In the genomic region with DNA sequence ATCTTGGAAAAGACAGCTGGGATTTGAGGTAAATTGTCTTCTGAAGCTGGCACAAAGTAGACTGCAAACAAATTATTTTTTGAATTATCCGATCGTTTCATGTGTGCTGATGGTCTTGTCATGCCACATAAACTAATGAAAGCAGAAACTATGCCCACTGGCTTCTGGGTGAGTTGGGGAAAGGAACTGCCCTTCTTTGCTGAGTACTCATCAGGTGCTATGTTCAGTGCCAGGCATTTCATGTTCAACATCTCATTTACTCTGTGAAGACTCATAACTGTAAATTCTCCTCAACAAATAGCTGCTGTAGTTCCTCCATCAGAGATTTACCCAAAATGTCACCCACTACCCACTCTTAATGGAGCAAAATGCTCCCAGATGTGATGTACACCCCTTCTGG, we compare ENCODE assay signal across 8 cellular contexts. TPM values are rescaled to one million over a fixed set of nuclear protein-coding genes. Genes with fewer than 3 reads are reported as not detected.
DNase-seq lines count a peak whose midpoint lies in the region; ATAC-seq and TF ChIP-seq lines count a peak whose summit lies in the region.

No MANE protein-coding gene starts in this region.

- H3K4me1 ChIP-seq in stomach: peaks cover 21 to 60% (median 47%) of the 10 kb centered on the region in 4 donors

- peaks cover 22% of the 10 kb centered on the region for H3K4me1 Mint-ChIP-seq in T-helper 1 cell treated with Interleukin-12 subunit alpha and Interleukin-12 subunit beta and Interleukin-4 antibody, amounts not matched to agents 30 μg/mL and 1 μg/mL, for 36 hours (ENCODE audit: low read depth)
- peaks cover 35% of the 10 kb centered on the region for H3K4me1 Mint-ChIP-seq in activated CD4-positive, alpha-beta memory T cell treated with anti-CD3 and anti-CD28 coated beads, Interleukin-2, amount 10 ng/mL, durations not matched to agents 7 days and 5 days

- H3K27ac ChIP-seq in stomach: no peak overlapping the region

- ATAC-seq in GM21528 (IDR thresholded peaks at IDR 0.05; ENCODE audit: low FRiP score, unreplicated experiment): no peak
- ATAC-seq in GM18858 (IDR thresholded peaks at IDR 0.05; ENCODE audit: unreplicated experiment): no peak

- 49 to 67% (median 52%) methylated on average over 2 of the region's 2 CpGs for WGBS in stomach, 5 donors

- no peak for DNase-seq in T-helper 1 cell
- no peak for DNase-seq in activated CD4-positive, alpha-beta memory T cell treated with anti-CD3 and anti-CD28 coated beads, Interleukin-2, amount 10 ng/mL, durations not matched to agents 7 days and 5 days
- no peak for DNase-seq in stomach
- no peak for DNase-seq in MV-4-11 (lab: John Stamatoyannopoulos, UW)

- peaks cover 6% of the 10 kb centered on the region for H3K36me3 Mint-ChIP-seq in T-helper 1 cell treated with Interleukin-12 subunit alpha and Interleukin-12 subunit beta and Interleukin-4 antibody, amounts not matched to agents 30 μg/mL and 1 μg/mL, for 36 hours (ENCODE audit: low read depth)
- peaks cover 4% of the 10 kb centered on the region for H3K36me3 Mint-ChIP-seq in activated CD4-positive, alpha-beta memory T cell treated with anti-CD3 and anti-CD28 coated beads, Interleukin-2, amount 10 ng/mL, durations not matched to agents 7 days and 5 days (ENCODE audit: low read depth)

- CTCF ChIA-PET in activated CD4-positive, alpha-beta memory T cell treated with anti-CD3 and anti-CD28 coated beads, Interleukin-2, amount 10 ng/mL, durations not matched to agents 7 days and 5 days (lab: Charles Lee): interaction anchor here (1.3 to 1.4 kb wide), 2 partner anchors 20 to 150 kb away, joined by 3 to 4 read pairs; partner anchors contain the start of gene MYCL

- H3K27ac Mint-ChIP-seq in T-helper 1 cell treated with Interleukin-12 subunit alpha and Interleukin-12 subunit beta and Interleukin-4 antibody, amounts not matched to agents 30 μg/mL and 1 μg/mL, for 36 hours: no peak overlapping the region
- no peak overlapping the region for H3K27ac Mint-ChIP-seq in activated CD4-positive, alpha-beta memory T cell treated with anti-CD3 and anti-CD28 coated beads, Interleukin-2, amount 10 ng/mL, durations not matched to agents 7 days and 5 days

- H3K27me3 Mint-ChIP-seq in T-helper 1 cell treated with Interleukin-12 subunit alpha and Interleukin-12 subunit beta and Interleukin-4 antibody, amounts not matched to agents 30 μg/mL and 1 μg/mL, for 36 hours (ENCODE audit: low read depth): no peaks in the 10 kb centered on the region
- no peaks in the 10 kb centered on the region for H3K27me3 Mint-ChIP-seq in activated CD4-positive, alpha-beta memory T cell treated with anti-CD3 and anti-CD28 coated beads, Interleukin-2, amount 10 ng/mL, durations not matched to agents 7 days and 5 days

- TF ChIP-seq EP300 in stomach (IDR thresholded peaks at IDR 0.05): no peak

- H3K9me3 Mint-ChIP-seq in T-helper 1 cell treated with Interleukin-12 subunit alpha and Interleukin-12 subunit beta and Interleukin-4 antibody, amounts not matched to agents 30 μg/mL and 1 μg/mL, for 36 hours: no peaks in the 10 kb centered on the region
- H3K9me3 Mint-ChIP-seq in activated CD4-positive, alpha-beta memory T cell treated with anti-CD3 and anti-CD28 coated beads, Interleukin-2, amount 10 ng/mL, durations not matched to agents 7 days and 5 days: no peaks in the 10 kb centered on the region

- POLR2A ChIA-PET in activated CD4-positive, alpha-beta memory T cell treated with anti-CD3 and anti-CD28 coated beads, Interleukin-2, amount 10 ng/mL, durations not matched to agents 7 days and 5 days (lab: Charles Lee): interaction anchor here (2.2 to 2.8 kb wide), 2 partner anchors 36 to 158 kb away, joined by 7 to 13 read pairs; partner anchors contain the start of gene CAP1

- no peaks in the 10 kb centered on the region for H3K9me3 ChIP-seq in iPS-18c (ENCODE audit: control insufficient read depth, insufficient read depth, low read length)
- no peaks in the 10 kb centered on the region for H3K9me3 ChIP-seq in stomach

- intact Hi-C loops in stomach (cut with DNase I; ENCODE audit: low total_unique reads): no loop called here

- H3K36me3 ChIP-seq in stomach: no peaks in the 10 kb centered on the region

- H3K27me3 ChIP-seq in stomach: no peaks in the 10 kb centered on the region

- no peak for TF ChIP-seq CTCF in stomach (IDR thresholded peaks at IDR 0.05)

- H3K4me3 ChIP-seq in iPS-18c (ENCODE audit: insufficient read depth, low read depth, low read length) (peak overlapping the region; percentile 91), stomach (peak overlapping the region; percentile 92 to 97 (median 96))

- peak overlapping the region; percentile 92 for H3K4me3 Mint-ChIP-seq in T-helper 1 cell treated with Interleukin-12 subunit alpha and Interleukin-12 subunit beta and Interleukin-4 antibody, amounts not matched to agents 30 μg/mL and 1 μg/mL, for 36 hours
- peak overlapping the region; percentile 85 for H3K4me3 Mint-ChIP-seq in activated CD4-positive, alpha-beta memory T cell treated with anti-CD3 and anti-CD28 coated beads, Interleukin-2, amount 10 ng/mL, durations not matched to agents 7 days and 5 days

- no peak for TF ChIP-seq POLR2A in stomach (IDR thresholded peaks at IDR 0.05)

RNA-seq across cellular contexts. Expression of gene TRIT1, which starts 1.2 kb away (rescaled TPM):
- total RNA-seq in activated CD4-positive, alpha-beta memory T cell treated with anti-CD3 and anti-CD28 coated beads, Interleukin-2, amount 10 ng/mL, durations not matched to agents 7 days and 5 days: 10 to 100 TPM; 12.9 to 16.1 TPM
- 10 to 100 TPM in 3 of 5 donors, 1 to 10 TPM in 2; 4.3 to 42.0 (median 10.5) TPM for total RNA-seq in stomach
- polyA plus RNA-seq in stomach: 10 to 100 TPM; 10.3 to 18.5 (median 11.0) TPM

RNA-seq across cellular contexts. Expression of gene MYCL, which starts 19.6 kb away (rescaled TPM):
- under 1 TPM; 0.10 to 0.18 TPM for total RNA-seq in activated CD4-positive, alpha-beta memory T cell treated with anti-CD3 and anti-CD28 coated beads, Interleukin-2, amount 10 ng/mL, durations not matched to agents 7 days and 5 days
- total RNA-seq in stomach: 10 to 100 TPM in 1 of 5 donors, 1 to 10 TPM in 3, not detected in 1; 4.5 to 39.4 (median 5.8) TPM
- polyA plus RNA-seq in stomach: 1 to 10 TPM in 2 of 3 donors, under 1 TPM in 1; 0.61 to 4.4 (median 1.7) TPM
